Comparison of ENCODE assay signal across 8 cellular contexts in genomic region chr19:14516048-14516534, GRCh38. TPM values are rescaled to one million over a fixed set of nuclear protein-coding genes. Genes with fewer than 3 reads are reported as not detected.
DNase-seq lines count a peak whose midpoint lies in the region; ATAC-seq and TF ChIP-seq lines count a peak whose summit lies in the region.

No MANE protein-coding gene starts in this region.

- peaks cover 19% of the 10 kb centered on the region for H3K4me1 ChIP-seq in muscle layer of colon (ENCODE audit: insufficient read depth, low read length)

- H3K4me1 Mint-ChIP-seq in IgD-negative memory B cell = peaks cover 23 to 33% (median 29%) of the 10 kb centered on the region in 3 donors

- peak overlapping the region; percentile 4 to 99 (median 86) for H3K27ac Mint-ChIP-seq in IgD-negative memory B cell

- CTCF ChIA-PET in AG04449 (lab: Yijun Ruan, JAX) = interaction anchor here (1.4 to 2.0 kb wide), 2 partner anchors 11 to 30 kb away, joined by 3 to 13 read pairs; no protein-coding TSS in a partner anchor

- POLR2A ChIA-PET in AG04449 (lab: Yijun Ruan, JAX) = no interaction called here

- H3K36me3 Mint-ChIP-seq in IgD-negative memory B cell = peaks cover 2% of the 10 kb centered on the region

- H3K27ac ChIP-seq in caudate nucleus (ENCODE audit: low read depth, low read length) = peak overlapping the region; percentile 100
- no peak overlapping the region for H3K27ac ChIP-seq in muscle layer of colon (ENCODE audit: low read depth, low read length)

- no peaks in the 10 kb centered on the region for H3K9me3 Mint-ChIP-seq in IgD-negative memory B cell

- ATAC-seq in GM21723 (IDR thresholded peaks at IDR 0.05; ENCODE audit: unreplicated experiment) = no peak
- no peak for ATAC-seq in GM18867 (IDR thresholded peaks at IDR 0.05; ENCODE audit: unreplicated experiment)

- no peak for TF ChIP-seq CTCF in AG04449 (IDR thresholded peaks at IDR 0.05; ENCODE audit: insufficient read depth, low read length, missing control alignments)

- H3K9ac ChIP-seq in muscle layer of colon (ENCODE audit: low read length) = peak overlapping the region; percentile 31

- peaks cover 34% of the 10 kb centered on the region for H3K36me3 ChIP-seq in muscle layer of colon (ENCODE audit: insufficient read depth, low read length)

- DNase-seq in AG04449 (ENCODE audit: low read depth, low spot score) (no peak), caudate nucleus (lab: John Stamatoyannopoulos, UW) (peak in 3 of 61 donors; percentile 21 to 32 (median 32)), cerebellum (ENCODE audit: low spot score) (no peak), NCI-H1105 treated with DMSO at 0.1 percent for 48 hours (lab: John Stamatoyannopoulos, UW) (no peak)

- no peaks in the 10 kb centered on the region for H3K27me3 ChIP-seq in muscle layer of colon (ENCODE audit: control insufficient read depth in 1 of 2, insufficient read depth in 2 of 2, low read length in 2 of 2)

- H3K9me3 ChIP-seq in muscle layer of colon (ENCODE audit: low read length) = no peaks in the 10 kb centered on the region

- no peaks in the 10 kb centered on the region for H3K27me3 Mint-ChIP-seq in IgD-negative memory B cell

- H3K4me3 Mint-ChIP-seq in IgD-negative memory B cell = peak overlapping the region; percentile 93 to 98 (median 94)

- H3K4me3 ChIP-seq in AG04449 (ENCODE audit: low read depth, low read length) = peak overlapping the region; percentile 96
- peak overlapping the region in 1 of 2 donors; percentile 96 for H3K4me3 ChIP-seq in muscle layer of colon (ENCODE audit: low read depth in 1 of 2, low read length in 2 of 2)

RNA-seq across cellular contexts. Expression of gene DNAJB1, which starts 2.1 kb away (rescaled TPM):
- 77.1 TPM for polyA plus RNA-seq in IgD-negative memory B cell
- 26.3 TPM for total RNA-seq in cerebellum

RNA-seq across cellular contexts. Expression of gene TECR, which starts 13.3 kb away (rescaled TPM):
- 145 TPM for polyA plus RNA-seq in IgD-negative memory B cell
- 15.7 TPM for total RNA-seq in cerebellum

RNA-seq across cellular contexts. Expression of gene GIPC1, which starts 20.2 kb away (rescaled TPM):
- polyA plus RNA-seq in IgD-negative memory B cell = 10.1 TPM
- 25.8 TPM for total RNA-seq in cerebellum

RNA-seq across cellular contexts. Expression of gene PTGER1, which starts 40.9 kb away (rescaled TPM):
- polyA plus RNA-seq in IgD-negative memory B cell = not detected
- 0.27 TPM for total RNA-seq in cerebellum

RNA-seq across cellular contexts. Expression of gene NDUFB7, which starts 55.8 kb away (rescaled TPM):
- 224 TPM for polyA plus RNA-seq in IgD-negative memory B cell
- total RNA-seq in cerebellum = 93.8 TPM
